Comparison of ENCODE assay signal across 8 cellular contexts in the genomic region with DNA sequence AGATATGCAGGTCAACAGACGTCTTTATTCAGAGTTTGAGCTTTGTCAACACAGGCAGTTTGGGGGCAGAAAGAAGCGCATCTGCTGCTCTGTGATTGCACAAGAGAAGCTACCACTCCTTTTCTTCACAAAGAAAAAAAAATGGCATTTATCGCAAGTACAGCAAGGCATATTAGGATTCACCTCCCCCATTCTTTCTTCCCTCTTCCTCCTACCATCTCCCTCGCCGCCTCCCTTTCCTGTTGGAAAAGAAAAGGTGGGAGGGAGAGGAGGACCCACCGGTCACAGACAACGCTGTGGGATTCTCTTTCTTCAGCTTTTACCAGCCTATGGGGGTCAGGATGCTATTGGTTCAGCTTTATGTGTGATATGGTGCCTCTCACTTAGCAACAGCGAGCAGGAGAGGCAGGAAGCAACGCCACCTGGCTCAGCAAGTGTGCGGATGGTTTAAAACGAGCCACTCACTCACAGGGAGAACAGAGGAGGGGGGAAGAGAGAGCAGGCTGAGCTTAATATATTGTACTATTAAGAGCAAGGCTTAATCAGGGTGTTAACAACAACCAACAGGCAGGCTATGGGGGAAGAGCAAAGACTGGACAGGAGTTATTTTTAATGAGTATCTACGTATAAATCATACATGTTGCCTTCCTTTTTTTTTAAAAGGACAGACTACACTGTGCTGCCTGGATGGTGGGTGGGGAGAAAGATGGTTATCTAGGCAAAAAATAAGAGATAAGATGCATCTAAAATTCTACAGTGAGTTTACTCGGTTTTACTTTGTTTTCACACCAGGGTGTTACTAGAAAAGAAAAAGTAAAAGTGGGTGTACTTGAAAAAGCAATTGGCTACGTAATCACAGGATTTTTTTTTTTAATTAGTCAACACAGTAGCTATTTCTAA.
DNase-seq lines count a peak whose midpoint lies in the region; ATAC-seq and TF ChIP-seq lines count a peak whose summit lies in the region.

No MANE protein-coding gene starts in this region.

- intact Hi-C loops in spleen (cut with DNase I; ENCODE audit: low total_unique reads) = no loop called here

- H3K36me3 ChIP-seq in WERI-Rb-1 (no peaks in the 10 kb centered on the region), kidney epithelial cell (ENCODE audit: control insufficient read depth, insufficient read depth, low read length) (no peaks in the 10 kb centered on the region), spleen (no peaks in the 10 kb centered on the region)

- ATAC-seq in GM21576 (IDR thresholded peaks at IDR 0.05; ENCODE audit: unreplicated experiment) (peak; percentile 62), GM21515 (IDR thresholded peaks at IDR 0.05; ENCODE audit: unreplicated experiment) (no peak)

- no peaks in the 10 kb centered on the region for H3K27me3 ChIP-seq in WERI-Rb-1 (ENCODE audit: insufficient read depth, low read depth, severe bottlenecking)
- H3K27me3 ChIP-seq in kidney epithelial cell (ENCODE audit: control insufficient read depth, insufficient read depth, low read length) = no peaks in the 10 kb centered on the region
- H3K27me3 ChIP-seq in spleen (replicated peaks in 1 of 7) = peaks cover 0 to 11% (median 0%) of the 10 kb centered on the region in 7 donors

- DNase-seq in AG10803 (ENCODE audit: low read depth) (peak; percentile 49), NCI-H2081 (lab: John Stamatoyannopoulos, UW) (peak; percentile 89 to 97), WERI-Rb-1 (peak; percentile 95), kidney epithelial cell (ENCODE audit: low read depth) (no peak), spleen (peak; percentile 80)

- TF ChIP-seq CTCF in AG10803 (conservative IDR thresholded peaks at IDR 0.05; ENCODE audit: low read length) = no peak; the same call in none of the 2 replicates
- peak; percentile 55 for TF ChIP-seq CTCF in WERI-Rb-1 (IDR thresholded peaks at IDR 0.05; ENCODE audit: low read depth, low read length)
- peak; percentile 24 for TF ChIP-seq CTCF in kidney epithelial cell (IDR thresholded peaks at IDR 0.05; ENCODE audit: insufficient read depth, low read length, poor library complexity, severe bottlenecking)
- TF ChIP-seq CTCF in spleen (IDR thresholded peaks at IDR 0.05 in 8 of 11, conservative IDR thresholded peaks at IDR 0.05 in 3 of 11) = no peak

- H3K4me1 ChIP-seq in spleen = peaks cover 9 to 70% (median 45%) of the 10 kb centered on the region in 6 donors

- peak overlapping the region; percentile 80 for H3K27ac ChIP-seq in WERI-Rb-1
- H3K27ac ChIP-seq in cingulate gyrus (ENCODE audit: low read depth, low read length) = peak overlapping the region; percentile 4
- peak overlapping the region; percentile 6 to 80 (median 66) for H3K27ac ChIP-seq in spleen

- no peaks in the 10 kb centered on the region for H3K9me3 ChIP-seq in WERI-Rb-1 (ENCODE audit: severe bottlenecking)
- H3K9me3 ChIP-seq in spleen = no peaks in the 10 kb centered on the region

- H3K4me3 ChIP-seq in AG10803 (ENCODE audit: low read length) (peak overlapping the region; percentile 61), WERI-Rb-1 (ENCODE audit: low read depth, low read length) (peak overlapping the region; percentile 25), kidney epithelial cell (ENCODE audit: low read depth, low read length) (peak overlapping the region; percentile 27), spleen (peak overlapping the region; percentile 11 to 62 (median 25))

- WGBS in spleen, 5 donors = 2 to 4% (median 2%) methylated on average over 14 of the region's 14 CpGs

- TF ChIP-seq POLR2A in spleen (IDR thresholded peaks at IDR 0.05) = no peak

Comparison
In these comparisons a context has a peak if more than half of its experiments do, and no peak if none do; other contexts are left out.
1. CTCF ChIP-seq: peak in WERI-Rb-1 (single experiment) and kidney epithelial cell (single experiment); none in AG10803 (single experiment) and spleen (0 of 11).
2. H3K27ac ChIP-seq: peak in every context shown above with its lines; median percentile 80 in WERI-Rb-1; 66 in spleen; 4 in cingulate gyrus.
3. Peak in every context shown above with its lines, with median percentiles within 50 percentile points of each other: H3K4me3 ChIP-seq.